19 cellular contexts compared by ENCODE assay signal in genomic region chr5:177392765-177393164, GRCh38. TPM values are rescaled to one million over a fixed set of nuclear protein-coding genes. Genes with fewer than 3 reads are reported as not detected.
"Had no signal": no experiment of that assay in that cellular context is flagged by ENCODE, and none has a peak within 500 bp of the region (broad histone marks: within the 10 kb centered on the region; RNA-seq: fewer than 3 reads in every experiment).

No MANE protein-coding gene starts in this region.

- H3K27ac Mint-ChIP-seq: activated naive CD4-positive, alpha-beta T cell treated with anti-CD3 and anti-CD28 coated beads, Interleukin-2, amount 10 ng/mL, durations not matched to agents 7 days and 5 days had no signal

- H3K36me3 Mint-ChIP-seq: activated naive CD4-positive, alpha-beta T cell treated with anti-CD3 and anti-CD28 coated beads, Interleukin-2, amount 10 ng/mL, durations not matched to agents 7 days and 5 days; immature natural killer cell; natural killer cell had no signal

- H3K9me3 Mint-ChIP-seq: activated naive CD4-positive, alpha-beta T cell treated with anti-CD3 and anti-CD28 coated beads, Interleukin-2, amount 10 ng/mL, durations not matched to agents 7 days and 5 days; immature natural killer cell; natural killer cell had no signal

- ATAC-seq: gastrocnemius medialis; heart left ventricle; natural killer cell; stimulated activated naive CD8-positive, alpha-beta T cell treated with anti-CD3 and anti-CD28 coated beads, Interleukin-15, Interleukin-2, amounts not matched to agents 100 U/mL and 50 U/mL, for 24 hours had no signal

- H3K4me3 Mint-ChIP-seq: activated naive CD4-positive, alpha-beta T cell treated with anti-CD3 and anti-CD28 coated beads, Interleukin-2, amount 10 ng/mL, durations not matched to agents 7 days and 5 days; natural killer cell had no signal

- H3K4me3 ChIP-seq: gastrocnemius medialis, heart left ventricle, transverse colon had no signal

- H3K36me3 ChIP-seq: gastrocnemius medialis, heart left ventricle, transverse colon had no signal

- H3K27me3 ChIP-seq: transverse colon had no signal

- DNase-seq: activated CD4-positive, alpha-beta T cell treated with anti-CD3 and anti-CD28 coated beads, Interleukin-2, amount 50 U/mL, for 1 hour; activated CD4-positive, CD25-positive, alpha-beta regulatory T cell; activated naive CD4-positive, alpha-beta T cell treated with anti-CD3 and anti-CD28 coated beads, Interleukin-2, amount 10 ng/mL, durations not matched to agents 7 days and 5 days; gastrocnemius medialis; heart left ventricle; immature natural killer cell; mesendoderm; natural killer cell; occipital lobe; stimulated activated CD4-positive, alpha-beta T cell treated with anti-CD3 and anti-CD28 coated beads, Interleukin-2, amount 100 ng/mL, for 48 hours; stimulated activated naive CD8-positive, alpha-beta T cell treated with anti-CD3 and anti-CD28 coated beads, Interleukin-15, Interleukin-2, amounts not matched to agents 100 U/mL and 50 U/mL, for 24 hours; transverse colon had no signal

RNA-seq across cellular contexts. Expression of gene PFN3, which starts 7.7 kb away (rescaled TPM):
- total RNA-seq: chondrocyte; dermis microvascular lymphatic vessel endothelial cell; epithelial cell of proximal tubule; gastrocnemius medialis; heart left ventricle; liver; natural killer cell; occipital lobe; posterior vena cava; skeletal muscle tissue; T-helper 2 cell treated with Interferon-gamma antibody and Interleukin-4, amounts not matched to agents 100 ng/mL and 5 ng/mL, for 36 hours; transverse colon had no signal

RNA-seq across cellular contexts. Expression of gene SLC34A1, which starts 8.5 kb away (rescaled TPM):
- total RNA-seq: chondrocyte, dermis microvascular lymphatic vessel endothelial cell, epithelial cell of proximal tubule, gastrocnemius medialis, heart left ventricle, occipital lobe, posterior vena cava, skeletal muscle tissue had no signal

RNA-seq across cellular contexts. Expression of gene F12, which starts 16.6 kb away (rescaled TPM):
- total RNA-seq: skeletal muscle tissue had no signal
